In the genomic region with DNA sequence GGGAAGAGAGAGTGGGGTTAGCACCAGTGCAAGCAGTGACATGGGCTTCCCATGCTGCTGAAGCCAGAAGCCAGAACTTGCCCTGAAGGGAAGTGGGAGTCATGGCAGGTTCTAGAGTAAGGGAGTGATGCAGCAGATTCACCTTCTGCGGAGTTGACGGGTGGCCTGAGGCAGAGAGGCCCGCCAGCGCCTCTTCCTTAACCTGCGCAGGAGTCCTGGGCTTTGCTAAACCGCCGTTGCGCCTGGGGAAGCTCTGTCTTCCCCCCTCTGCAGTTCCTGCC, we compare ENCODE assay signal across 8 cellular contexts.
A peak's percentile ranks its signal among the peaks of the same experiment; 100 is the strongest.
DNase-seq lines count a peak whose midpoint lies in the region; ATAC-seq and TF ChIP-seq lines count a peak whose summit lies in the region.

No MANE protein-coding gene starts in this region.

- H4K20me1 ChIP-seq in IMR-90 (ENCODE audit: insufficient read depth, low read length): no peaks in the 10 kb centered on the region

- H2BK120ac ChIP-seq in IMR-90 (ENCODE audit: low read depth, low read length): 0 out of 2 replicates have a peak overlapping the region, but pooled peaks have one; percentile 13

- peak overlapping the region; percentile 40 for H4K5ac ChIP-seq in IMR-90 (ENCODE audit: low read depth, low read length)

- H2AFZ ChIP-seq in ACC112 (ENCODE audit: low read length, unreplicated experiment): no peak overlapping the region
- peak overlapping the region; percentile 93 for H2AFZ ChIP-seq in IMR-90 (replicated peaks; ENCODE audit: low read length, poor library complexity)

- peak overlapping the region; percentile 84 for H3K9ac ChIP-seq in IMR-90 (ENCODE audit: low read depth, low read length)

- H3K56ac ChIP-seq in IMR-90 (ENCODE audit: extremely low read depth, insufficient read depth, low read length): 0 out of 2 replicates have a peak overlapping the region, but pooled peaks have one; percentile 35

- WGBS in IMR-90 (ENCODE audit: extremely low coverage in 2 of 2, insufficient read length in 1 of 2), 2 experiments: 90% methylated on average over 2 of the region's 8 CpGs; no CpG with 5 or more reads in 1 of the 2 experiments
- 59 to 66% methylated on average over 8 of the region's 8 CpGs for WGBS in ectodermal cell, 2 experiments

- H3K9me1 ChIP-seq in IMR-90 (ENCODE audit: insufficient read depth, low read length): peaks cover 4% of the 10 kb centered on the region; the same call in 1 of the 2 replicates

- peak overlapping the region in 1 of 2 donors; percentile 73 for H3K27ac Mint-ChIP-seq in natural killer cell

- H3K18ac ChIP-seq in IMR-90 (ENCODE audit: low read depth, low read length): no peak overlapping the region

- peak overlapping the region; percentile 73 for H3K4ac ChIP-seq in IMR-90 (ENCODE audit: low read depth, low read length)

- H2AK9ac ChIP-seq in IMR-90 (replicated peaks; ENCODE audit: low read depth, low read length, poor library complexity): peak overlapping the region; percentile 92

- DNase-seq in IMR-90 (no peak), natural killer cell (no peak)

- H3K4me1 ChIP-seq in ACC112 (ENCODE audit: control insufficient read depth, insufficient read depth, low read length, unreplicated experiment) (peaks cover 6% of the 10 kb centered on the region), IMR-90 (ENCODE audit: control insufficient read depth, insufficient read depth, low read length) (peaks cover 8% of the 10 kb centered on the region), ectodermal cell (ENCODE audit: control insufficient read depth, insufficient read depth, low read length) (peaks cover 8% of the 10 kb centered on the region)

- peaks cover 5 to 34% of the 10 kb centered on the region in 2 experiments for H3K79me1 ChIP-seq in IMR-90 (ENCODE audit: low read depth in 1 of 2, low read length in 2 of 2)

- BruUV-seq in IMR-90 (replicated peaks; lab: Mats Ljungman, UMichigan): no TSS peak

- H3K9me3 Mint-ChIP-seq in natural killer cell: no peaks in the 10 kb centered on the region

- H3K36me3 Mint-ChIP-seq in natural killer cell: no peaks in the 10 kb centered on the region

- ATAC-seq in IMR-90 (ENCODE audit: low read depth) (no peak), natural killer cell (no peak), HG03378 (IDR thresholded peaks at IDR 0.05; ENCODE audit: unreplicated experiment) (no peak), GM21825 (IDR thresholded peaks at IDR 0.05; ENCODE audit: unreplicated experiment) (no peak), HG02798 (IDR thresholded peaks at IDR 0.05; ENCODE audit: poor library complexity, unreplicated experiment) (no peak), GM19023 (IDR thresholded peaks at IDR 0.05; ENCODE audit: unreplicated experiment) (no peak)

- TF ChIP-seq RAD21 in IMR-90 (IDR thresholded peaks at IDR 0.05; ENCODE audit: low read length): no peak

- intact Hi-C loops in IMR-90 (cut with micrococcal nuclease) (loop anchor here (10.0 kb wide), 1 partner anchor 140 kb away; no protein-coding TSS in a partner anchor), natural killer cell (cut with micrococcal nuclease) (loop anchor here (5.0 kb wide), 1 partner anchor 143 kb away; no protein-coding TSS in a partner anchor)

- dilution Hi-C loops in IMR-90 (cut with HindIII; ENCODE audit: low sequenced_read_pairs, unreplicated experiment): no loop called here

- H2BK5ac ChIP-seq in IMR-90 (ENCODE audit: low read depth, low read length, poor library complexity, severe bottlenecking): peak overlapping the region; percentile 44

- no peaks in the 10 kb centered on the region for H3K9me3 ChIP-seq in IMR-90 (ENCODE audit: control insufficient read depth, insufficient read depth, low read length)
- H3K9me3 ChIP-seq in ectodermal cell (ENCODE audit: control insufficient read depth, low read length): no peaks in the 10 kb centered on the region

- peak overlapping the region; percentile 89 for H3K23ac ChIP-seq in IMR-90 (ENCODE audit: low read depth, low read length)

- H3K27ac ChIP-seq in ACC112 (ENCODE audit: low read depth, low read length) (no peak overlapping the region), IMR-90 (ENCODE audit: insufficient read depth, low read length) (peak overlapping the region; percentile 50; the same call in 1 of the 2 replicates), ectodermal cell (ENCODE audit: insufficient read depth, low read depth, low read length, poor library complexity, severe bottlenecking) (no peak overlapping the region)

- TF ChIP-seq POLR2A in IMR-90 (IDR thresholded peaks at IDR 0.05; ENCODE audit: low read depth, low read length): no peak

- in situ Hi-C loops in IMR-90 (cut with MboI; ENCODE audit: low sequenced_read_pairs): no loop called here

- peak overlapping the region; percentile 96 for H3K4me2 ChIP-seq in IMR-90 (ENCODE audit: low read depth, low read length)

- H2AK5ac ChIP-seq in IMR-90 (ENCODE audit: low read depth, low read length): peak overlapping the region; percentile 74

- no peak overlapping the region for H2BK20ac ChIP-seq in IMR-90 (ENCODE audit: low read depth, low read length)

- H4K8ac ChIP-seq in IMR-90 (ENCODE audit: low read depth in 2 of 2, low read length in 2 of 2): peak overlapping the region; percentile 72 to 80; a peak in 3 of 4 replicates

- no peaks in the 10 kb centered on the region for H3K27me3 Mint-ChIP-seq in natural killer cell (ENCODE audit: low read depth in 2 of 2)

- H3K36me3 ChIP-seq in ACC112 (ENCODE audit: insufficient read depth, low read length): no peaks in the 10 kb centered on the region
- H3K36me3 ChIP-seq in IMR-90 (ENCODE audit: control insufficient read depth, insufficient read depth, low read length): peaks cover 33% of the 10 kb centered on the region
- no peaks in the 10 kb centered on the region for H3K36me3 ChIP-seq in ectodermal cell (ENCODE audit: control insufficient read depth, insufficient read depth, low read length)

- H2BK15ac ChIP-seq in IMR-90 (ENCODE audit: low read depth, low read length): no peak overlapping the region

- H3K79me2 ChIP-seq in ACC112 (ENCODE audit: control insufficient read depth, insufficient read depth, low read length, unreplicated experiment): no peaks in the 10 kb centered on the region

- H3K4me3 ChIP-seq in ACC112 (ENCODE audit: low read depth, low read length): peak overlapping the region; percentile 77
- peak overlapping the region; percentile 78 for H3K4me3 ChIP-seq in IMR-90 (ENCODE audit: insufficient read depth, low read depth, low read length)
- peak overlapping the region; percentile 47 for H3K4me3 ChIP-seq in ectodermal cell (ENCODE audit: insufficient read depth, low read depth, low read length)

- no peaks in the 10 kb centered on the region for H3K27me3 ChIP-seq in ACC112 (ENCODE audit: insufficient read depth, low read length)
- no peaks in the 10 kb centered on the region for H3K27me3 ChIP-seq in IMR-90 (ENCODE audit: control insufficient read depth, insufficient read depth, low read length)
- H3K27me3 ChIP-seq in ectodermal cell (ENCODE audit: control insufficient read depth, insufficient read depth, low read length, poor library complexity, severe bottlenecking): peaks cover 12% of the 10 kb centered on the region

- TF ChIP-seq CTCF in IMR-90 (conservative IDR thresholded peaks at IDR 0.05; ENCODE audit: low read depth, low read length) (no peak), natural killer cell (IDR thresholded peaks at IDR 0.05) (no peak)

- CTCF ChIA-PET in IMR-90 (lab: Yijun Ruan, JAX): no interaction called here

- H3K4me3 Mint-ChIP-seq in natural killer cell: peak overlapping the region; percentile 84

- H4K91ac ChIP-seq in IMR-90 (ENCODE audit: insufficient read depth, low read depth, low read length): peak overlapping the region; percentile 14; the same call in 1 of the 2 replicates

- POLR2A ChIA-PET in IMR-90 (lab: Charles Lee; ENCODE audit: unreplicated experiment): interaction anchor here (0.6 kb wide), 1 partner anchor 45 kb away, joined by 3 read pairs; no protein-coding TSS in a partner anchor

- peaks cover 0 to 27% of the 10 kb centered on the region in 2 donors for H3K4me1 Mint-ChIP-seq in natural killer cell

- H3K14ac ChIP-seq in IMR-90 (replicated peaks; ENCODE audit: low read depth, low read length): 0 out of 2 replicates have a peak overlapping the region, but pooled peaks have one; percentile 73

TF ChIP-seq in IMR-90, 13 proteins besides CTCF, POLR2A, EP300 and RAD21:
- TF ChIP-seq, protein P1, sequence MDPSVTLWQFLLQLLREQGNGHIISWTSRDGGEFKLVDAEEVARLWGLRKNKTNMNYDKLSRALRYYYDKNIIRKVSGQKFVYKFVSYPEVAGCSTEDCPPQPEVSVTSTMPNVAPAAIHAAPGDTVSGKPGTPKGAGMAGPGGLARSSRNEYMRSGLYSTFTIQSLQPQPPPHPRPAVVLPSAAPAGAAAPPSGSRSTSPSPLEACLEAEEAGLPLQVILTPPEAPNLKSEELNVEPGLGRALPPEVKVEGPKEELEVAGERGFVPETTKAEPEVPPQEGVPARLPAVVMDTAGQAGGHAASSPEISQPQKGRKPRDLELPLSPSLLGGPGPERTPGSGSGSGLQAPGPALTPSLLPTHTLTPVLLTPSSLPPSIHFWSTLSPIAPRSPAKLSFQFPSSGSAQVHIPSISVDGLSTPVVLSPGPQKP (IDR thresholded peaks at IDR 0.05; ENCODE audit: borderline replicate concordance, low read depth, low read length): no peak
- TF ChIP-seq RFX5 (IDR thresholded peaks at IDR 0.05; ENCODE audit: low read depth, low read length) (no peak), MXI1 (IDR thresholded peaks at IDR 0.05; ENCODE audit: borderline replicate concordance, low read depth, low read length) (no peak), NFE2L2 (IDR thresholded peaks at IDR 0.05; ENCODE audit: low read depth, low read length) (no peak), CEBPB (IDR thresholded peaks at IDR 0.05; ENCODE audit: low read depth, low read length) (no peak), MAZ (IDR thresholded peaks at IDR 0.05; ENCODE audit: borderline replicate concordance, low read depth, low read length) (no peak), FOS (IDR thresholded peaks at IDR 0.05; ENCODE audit: low read depth, low read length) (no peak), SMC3 (IDR thresholded peaks at IDR 0.05; ENCODE audit: low read depth, low read length) (no peak), MAFK (IDR thresholded peaks at IDR 0.05; ENCODE audit: low read depth, low read length) (no peak), CHD1 (IDR thresholded peaks at IDR 0.05; ENCODE audit: low read depth, low read length) (no peak), BHLHE40 (IDR thresholded peaks at IDR 0.05; ENCODE audit: low read depth, low read length) (no peak), RCOR1 (IDR thresholded peaks at IDR 0.05; ENCODE audit: insufficient replicate concordance, low read length) (no peak)
- TF ChIP-seq, protein P2, sequence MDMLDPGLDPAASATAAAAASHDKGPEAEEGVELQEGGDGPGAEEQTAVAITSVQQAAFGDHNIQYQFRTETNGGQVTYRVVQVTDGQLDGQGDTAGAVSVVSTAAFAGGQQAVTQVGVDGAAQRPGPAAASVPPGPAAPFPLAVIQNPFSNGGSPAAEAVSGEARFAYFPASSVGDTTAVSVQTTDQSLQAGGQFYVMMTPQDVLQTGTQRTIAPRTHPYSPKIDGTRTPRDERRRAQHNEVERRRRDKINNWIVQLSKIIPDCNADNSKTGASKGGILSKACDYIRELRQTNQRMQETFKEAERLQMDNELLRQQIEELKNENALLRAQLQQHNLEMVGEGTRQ (IDR thresholded peaks at IDR 0.05; ENCODE audit: low read depth, low read length): no peak
